ENCODE assay signal across 8 cellular contexts in the genomic region with DNA sequence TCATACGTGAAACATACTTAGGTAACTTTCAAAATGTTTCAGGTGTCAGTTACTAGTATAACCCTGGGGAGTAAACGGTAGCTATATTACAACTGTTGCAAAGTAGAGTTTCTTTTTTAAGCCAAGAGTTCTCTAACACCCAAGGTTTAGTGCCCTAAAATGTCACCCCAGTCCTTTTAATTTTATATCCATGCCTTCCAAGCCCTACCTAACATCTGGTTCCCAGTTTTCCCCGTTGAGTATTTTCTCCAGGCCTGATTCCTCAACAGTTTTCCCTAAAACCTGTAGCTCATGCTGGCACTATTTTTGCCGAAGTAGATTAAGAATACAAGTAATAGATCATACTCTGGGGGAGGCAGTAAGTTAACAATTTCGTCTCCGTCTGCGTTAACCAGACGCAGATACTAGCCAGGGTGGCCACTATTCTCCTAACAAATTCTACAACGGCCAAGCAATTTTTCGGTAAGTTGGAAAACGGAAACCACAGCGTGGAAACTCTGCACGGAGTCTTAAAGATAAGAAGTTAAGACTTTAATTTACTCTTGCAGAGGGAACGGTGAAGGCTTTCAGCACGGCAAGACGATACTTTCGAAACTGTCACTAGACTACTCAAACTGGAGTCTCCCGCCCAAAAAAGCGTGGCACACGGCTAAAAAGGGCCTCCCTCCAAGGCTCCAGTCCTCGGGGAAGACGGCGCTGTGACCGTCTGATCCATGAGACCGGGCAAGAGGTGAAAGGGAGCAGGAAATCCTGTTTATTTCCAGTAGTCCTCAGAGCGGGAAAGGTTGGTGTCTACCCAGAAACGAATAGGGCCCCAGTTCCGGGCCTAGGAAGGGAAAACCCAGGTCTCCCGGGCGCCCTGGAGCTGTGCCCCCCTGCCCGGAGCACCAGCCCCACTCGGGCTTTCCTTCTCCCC. TPM values are rescaled to one million over a fixed set of nuclear protein-coding genes. Genes with fewer than 3 reads are reported as not detected.
DNase-seq lines count a peak whose midpoint lies in the region; ATAC-seq and TF ChIP-seq lines count a peak whose summit lies in the region.

No MANE protein-coding gene starts in this region.

- peak; percentile 4 for ATAC-seq in HG02678 (IDR thresholded peaks at IDR 0.05; ENCODE audit: unreplicated experiment)
- no peak for ATAC-seq in GM18861 (IDR thresholded peaks at IDR 0.05; ENCODE audit: unreplicated experiment)

- TF ChIP-seq CTCF in WERI-Rb-1 (IDR thresholded peaks at IDR 0.05; ENCODE audit: low read depth, low read length) (no peak), epithelial cell of proximal tubule (conservative IDR thresholded peaks at IDR 0.05; ENCODE audit: low read depth, low read length) (no peak), neural crest cell (conservative IDR thresholded peaks at IDR 0.05) (no peak)

- H3K4me1 Mint-ChIP-seq in neural crest cell: peaks cover 39% of the 10 kb centered on the region

- peak overlapping the region; percentile 91 for H3K4me3 ChIP-seq in WERI-Rb-1 (ENCODE audit: low read depth, low read length)
- peak overlapping the region; percentile 98 for H3K4me3 ChIP-seq in epithelial cell of proximal tubule (ENCODE audit: low read depth, low read length)

- peak overlapping the region; percentile 99 for H3K27ac Mint-ChIP-seq in neural crest cell (ENCODE audit: unreplicated experiment)

- DNase-seq in COR-L47 (lab: John Stamatoyannopoulos, UW) (peak; percentile 52), WERI-Rb-1 (peak; percentile 21), epithelial cell of proximal tubule (ENCODE audit: low read depth) (no peak), neural crest cell (ENCODE audit: low read depth, low spot score) (no peak), NCI-H1930 (lab: John Stamatoyannopoulos, UW) (no peak), NCI-H524 treated with DMSO at 0.1 percent for 48 hours (lab: John Stamatoyannopoulos, UW) (no peak)

- no peaks in the 10 kb centered on the region for H3K27me3 Mint-ChIP-seq in neural crest cell (ENCODE audit: low read depth)

- H3K9me3 Mint-ChIP-seq in neural crest cell: no peaks in the 10 kb centered on the region

- peaks cover 50% of the 10 kb centered on the region for H3K36me3 ChIP-seq in WERI-Rb-1

- H3K36me3 Mint-ChIP-seq in neural crest cell (ENCODE audit: low read depth): peaks cover 11% of the 10 kb centered on the region

- H3K27ac ChIP-seq in WERI-Rb-1: peak overlapping the region; percentile 100

- peak overlapping the region; percentile 96 for H3K4me3 Mint-ChIP-seq in neural crest cell

- no peaks in the 10 kb centered on the region for H3K27me3 ChIP-seq in WERI-Rb-1 (ENCODE audit: insufficient read depth, low read depth, severe bottlenecking)

- H3K9me3 ChIP-seq in WERI-Rb-1 (ENCODE audit: severe bottlenecking): no peaks in the 10 kb centered on the region

RNA-seq across cellular contexts. Expression of a gene that starts 0.9 kb away (rescaled TPM):
- total RNA-seq in epithelial cell of proximal tubule (46.4 and 48.2 TPM in 2 replicates), neural crest cell (109 and 112 TPM in 2 replicates)

RNA-seq across cellular contexts. Expression of a gene that starts 50.0 kb away (rescaled TPM):
- total RNA-seq in epithelial cell of proximal tubule (19.7 and 38.8 TPM in 2 replicates), neural crest cell (24.6 and 28.4 TPM in 2 replicates)

RNA-seq across cellular contexts. Expression of a gene that starts 55.6 kb away (rescaled TPM):
- total RNA-seq in epithelial cell of proximal tubule: 28.1 and 44.7 TPM in 2 replicates
- total RNA-seq in neural crest cell: 4.8 and 5.1 TPM in 2 replicates

RNA-seq across cellular contexts. Expression of a gene that starts 57.1 kb away (rescaled TPM):
- total RNA-seq in epithelial cell of proximal tubule (6.9 and 14.9 TPM in 2 replicates), neural crest cell (3.7 and 3.8 TPM in 2 replicates)

Comparison
In these comparisons a context has a peak if more than half of its experiments do, and no peak if none do; other contexts are left out.
1. DNase-seq: peak in COR-L47 (single experiment) and WERI-Rb-1 (single experiment); none in epithelial cell of proximal tubule (single experiment), neural crest cell (single experiment), NCI-H1930 (0 of 2) and NCI-H524 treated with DMSO at 0.1 percent for 48 hours (single experiment).